25 cellular contexts compared by ENCODE assay signal in the genomic region with DNA sequence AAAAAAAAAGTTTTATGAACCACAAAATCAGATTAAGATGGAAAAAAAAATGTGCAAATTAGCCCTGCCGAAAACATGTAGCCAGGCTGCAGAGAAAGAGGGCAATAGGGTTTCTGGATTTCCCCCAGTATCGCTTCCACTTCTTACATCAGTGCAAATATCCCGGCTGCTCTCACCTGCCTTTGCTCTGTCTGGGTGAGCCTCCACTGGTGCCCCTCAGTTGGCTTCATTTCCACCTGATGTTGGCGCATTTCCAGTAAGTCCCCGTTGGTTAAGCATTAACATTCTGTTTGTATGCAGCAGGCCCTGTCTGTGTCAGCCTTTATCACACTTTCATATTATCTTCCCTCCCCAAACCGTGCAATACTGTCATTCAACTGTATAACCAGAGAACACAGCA.
"Had no signal": no experiment of that assay in that cellular context is flagged by ENCODE, and none has a peak within 500 bp of the region (broad histone marks: within the 10 kb centered on the region; RNA-seq: fewer than 3 reads in every experiment).

No MANE protein-coding gene starts in this region.

- H3K27ac ChIP-seq: coronary artery, esophagus squamous epithelium, prostate gland, right atrium auricular region, sigmoid colon, testis, tibial artery had no signal

- H3K4me1 ChIP-seq: esophagus squamous epithelium, prostate gland, right atrium auricular region, sigmoid colon, testis, tibial artery had no signal

- H3K9me3 ChIP-seq: esophagus squamous epithelium, prostate gland, sigmoid colon, testis, tibial artery had no signal

- FAIRE-seq: endometrium, frontal cortex had no signal

- H3K36me3 ChIP-seq: esophagus squamous epithelium, prostate gland, right atrium auricular region, sigmoid colon, tibial artery had no signal

- H3K27me3 ChIP-seq: esophagus squamous epithelium, right atrium auricular region, sigmoid colon, testis, tibial artery had no signal

- DNase-seq: dermis blood vessel endothelial cell; effector memory CD4-positive, alpha-beta T cell; erythroblast; esophagus squamous epithelium; hypothalamus; immature natural killer cell; islet precursor cell; kidney glomerular epithelial cell; mesenchymal stem cell; naive thymus-derived CD8-positive, alpha-beta T cell; nephron progenitor cell; nucleus accumbens; sigmoid colon; stimulated activated CD4-positive, alpha-beta T cell treated with anti-CD3 and anti-CD28 coated beads, Interleukin-2, amount 100 ng/mL, for 24 hours; stimulated activated CD4-positive, alpha-beta T cell treated with anti-CD3 and anti-CD28 coated beads, Interleukin-4, amount 100 ng/mL, for 24 hours; stimulated activated naive CD8-positive, alpha-beta T cell treated with anti-CD3 and anti-CD28 coated beads, Interleukin-15, Interleukin-2, amounts not matched to agents 100 U/mL and 50 U/mL, for 24 hours; substantia nigra; testis; tibial artery had no signal

- ATAC-seq: naive thymus-derived CD8-positive, alpha-beta T cell; stimulated activated memory B cell treated with anti-CD40 and anti-IgM and Interleukin-4, amounts not matched to agents 10 μg/mL and 1 μg/mL and 100 μg/mL, for 72 hours; stimulated activated naive CD8-positive, alpha-beta T cell treated with anti-CD3 and anti-CD28 coated beads, Interleukin-15, Interleukin-2, amounts not matched to agents 100 U/mL and 50 U/mL, for 24 hours had no signal

- H3K4me3 ChIP-seq: coronary artery, esophagus squamous epithelium, prostate gland, right atrium auricular region, sigmoid colon, testis, tibial artery had no signal
